ENCODE assay signal across 32 cellular contexts in the genomic region with DNA sequence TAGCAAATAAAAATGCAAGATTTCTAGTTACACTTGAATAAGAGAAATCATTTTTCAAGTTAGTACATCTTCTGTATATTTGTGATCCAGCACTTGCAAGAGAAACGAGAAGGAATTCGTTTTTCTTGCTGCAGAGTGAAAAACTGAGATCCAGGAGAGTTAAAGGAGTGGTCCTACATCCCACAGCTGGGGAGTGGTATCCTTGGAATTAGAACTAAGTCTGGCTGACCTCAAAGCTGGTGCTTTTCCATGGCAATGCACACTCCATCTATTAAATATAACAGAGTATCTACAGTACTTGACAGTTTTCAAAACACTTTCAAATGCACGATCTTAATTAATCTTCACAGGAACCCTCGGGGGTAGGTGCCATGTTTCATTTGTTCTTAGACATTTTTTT.
"Had no signal": no experiment of that assay in that cellular context is flagged by ENCODE, and none has a peak within 500 bp of the region (broad histone marks: within the 10 kb centered on the region; RNA-seq: fewer than 3 reads in every experiment).

No MANE protein-coding gene starts in this region.

- H3K4me3 Mint-ChIP-seq: activated B cell treated with CpG ODN at 0.5 μM for 24 hours; activated CD4-positive, alpha-beta memory T cell treated with anti-CD3 and anti-CD28 coated beads for 36 hours; activated CD8-positive, alpha-beta T cell treated with anti-CD3 and anti-CD28 coated beads, Interleukin-2, amount 10 ng/mL, durations not matched to agents 7 days and 5 days; activated naive CD4-positive, alpha-beta T cell treated with anti-CD3 and anti-CD28 coated beads, Interleukin-2, amount 10 ng/mL, durations not matched to agents 7 days and 5 days; activated naive CD8-positive, alpha-beta T cell treated with anti-CD3 and anti-CD28 coated beads, Interleukin-2, amount 10 ng/mL, durations not matched to agents 7 days and 5 days; activated T-cell treated with anti-CD3 and anti-CD28 coated beads, Interleukin-2, amount 50 U/mL, for 24 hours; activated T-cell treated with anti-CD3 and anti-CD28 coated beads, Interleukin-2, amount 50 U/mL, for 72 hours; endodermal cell; T-helper 17 cell; T-helper 2 cell treated with Interferon-gamma antibody and Interleukin-4, amounts not matched to agents 5 μg/mL and 100 μg/mL, for 36 hours had no signal

- H3K27ac Mint-ChIP-seq: activated B cell treated with CpG ODN at 0.5 μM for 24 hours; activated CD4-positive, alpha-beta memory T cell treated with anti-CD3 and anti-CD28 coated beads for 36 hours; activated CD8-positive, alpha-beta T cell treated with anti-CD3 and anti-CD28 coated beads, Interleukin-2, amount 10 ng/mL, durations not matched to agents 7 days and 5 days; activated naive CD4-positive, alpha-beta T cell treated with anti-CD3 and anti-CD28 coated beads, Interleukin-2, amount 10 ng/mL, durations not matched to agents 7 days and 5 days; activated naive CD4-positive, alpha-beta T cell treated with anti-CD3 and anti-CD28 coated beads, Interleukin-2, amount 50 U/mL, for 72 hours; activated naive CD8-positive, alpha-beta T cell treated with anti-CD3 and anti-CD28 coated beads, Interleukin-2, amount 10 ng/mL, durations not matched to agents 7 days and 5 days; activated T-cell treated with anti-CD3 and anti-CD28 coated beads, Interleukin-2, amount 50 U/mL, for 24 hours; activated T-cell treated with anti-CD3 and anti-CD28 coated beads, Interleukin-2, amount 50 U/mL, for 72 hours; endodermal cell; T-helper 17 cell; T-helper 2 cell treated with Interferon-gamma antibody and Interleukin-4, amounts not matched to agents 5 μg/mL and 100 μg/mL, for 36 hours had no signal

- H3K36me3 ChIP-seq: colonic mucosa, esophagus muscularis mucosa, gastrocnemius medialis, heart right ventricle, WERI-Rb-1 had no signal

- H3K27ac ChIP-seq: body of pancreas, colonic mucosa, esophagus muscularis mucosa, foreskin keratinocyte, gastrocnemius medialis, WERI-Rb-1 had no signal

- H3K9me3 ChIP-seq: body of pancreas, colonic mucosa, esophagus muscularis mucosa, gastrocnemius medialis had no signal

- H3K4me1 Mint-ChIP-seq: activated B cell treated with CpG ODN at 0.5 μM for 24 hours, endodermal cell had no signal

- H3K27me3 ChIP-seq: body of pancreas, colonic mucosa, esophagus muscularis mucosa, gastrocnemius medialis, heart right ventricle had no signal

- H3K4me1 ChIP-seq: body of pancreas, colonic mucosa had no signal

- ATAC-seq: activated CD4-positive, CD25-positive, alpha-beta regulatory T cell treated with anti-CD3 and anti-CD28 coated beads, Interleukin-2, amount 50 U/mL, for 24 hours; activated CD8-positive, alpha-beta T cell treated with anti-CD3 and anti-CD28 coated beads, Interleukin-2, amount 10 ng/mL, durations not matched to agents 7 days and 5 days; activated naive CD4-positive, alpha-beta T cell treated with anti-CD3 and anti-CD28 coated beads, Interleukin-2, amount 50 U/mL, for 72 hours; activated T-cell treated with anti-CD3 and anti-CD28 coated beads, Interleukin-2, amount 50 U/mL, for 72 hours; body of pancreas; foreskin keratinocyte; gastrocnemius medialis; T-helper 17 cell had no signal

- H3K9me3 Mint-ChIP-seq: activated naive CD4-positive, alpha-beta T cell treated with anti-CD3 and anti-CD28 coated beads, Interleukin-2, amount 10 ng/mL, durations not matched to agents 7 days and 5 days; activated naive CD8-positive, alpha-beta T cell treated with anti-CD3 and anti-CD28 coated beads, Interleukin-2, amount 10 ng/mL, durations not matched to agents 7 days and 5 days; activated T-cell treated with anti-CD3 and anti-CD28 coated beads, Interleukin-2, amount 50 U/mL, for 24 hours; activated T-cell treated with anti-CD3 and anti-CD28 coated beads, Interleukin-2, amount 50 U/mL, for 72 hours; endodermal cell; T-helper 2 cell treated with Interferon-gamma antibody and Interleukin-4, amounts not matched to agents 5 μg/mL and 100 μg/mL, for 36 hours had no signal

- H3K36me3 Mint-ChIP-seq: activated CD4-positive, alpha-beta memory T cell treated with anti-CD3 and anti-CD28 coated beads for 36 hours; activated naive CD4-positive, alpha-beta T cell treated with anti-CD3 and anti-CD28 coated beads, Interleukin-2, amount 10 ng/mL, durations not matched to agents 7 days and 5 days; activated naive CD8-positive, alpha-beta T cell treated with anti-CD3 and anti-CD28 coated beads, Interleukin-2, amount 10 ng/mL, durations not matched to agents 7 days and 5 days had no signal

- H3K4me3 ChIP-seq: body of pancreas, colonic mucosa, dorsolateral prefrontal cortex, esophagus muscularis mucosa, gastrocnemius medialis, heart right ventricle had no signal

- DNase-seq: activated B cell treated with CpG ODN at 0.5 μM for 24 hours; activated CD4-positive, alpha-beta memory T cell treated with anti-CD3 and anti-CD28 coated beads for 36 hours; activated CD4-positive, alpha-beta T cell treated with anti-CD3 and anti-CD28 coated beads for 48 hours; activated CD8-positive, alpha-beta memory T cell treated with anti-CD3 and anti-CD28 coated beads, Interleukin-2, amount 50 U/mL, for 48 hours; activated CD8-positive, alpha-beta T cell treated with anti-CD3 and anti-CD28 coated beads, Interleukin-2, amount 10 ng/mL, durations not matched to agents 7 days and 5 days; activated gamma-delta T cell; activated naive CD4-positive, alpha-beta T cell; activated naive CD4-positive, alpha-beta T cell treated with anti-CD3 and anti-CD28 coated beads, Interleukin-2, amount 10 ng/mL, durations not matched to agents 7 days and 5 days; activated naive CD8-positive, alpha-beta T cell treated with anti-CD3 and anti-CD28 coated beads, Interleukin-2, amount 10 ng/mL, durations not matched to agents 7 days and 5 days; activated T-cell treated with anti-CD3 and anti-CD28 coated beads for 4 hours; activated T-cell treated with anti-CD3 and anti-CD28 coated beads, Interleukin-2, amount 50 U/mL, for 24 hours; activated T-cell treated with anti-CD3 and anti-CD28 coated beads, Interleukin-2, amount 50 U/mL, for 72 hours; amniotic stem cell; body of pancreas; caudate nucleus; colonic mucosa; effector memory CD4-positive, alpha-beta T cell; endodermal cell; erythroblast; foreskin keratinocyte; gastrocnemius medialis; glutamatergic neuron; heart right ventricle; T-helper 1 cell; T-helper 17 cell; T1000; WERI-Rb-1 had no signal
